ENCODE assay signal across 10 cellular contexts in the genomic region with DNA sequence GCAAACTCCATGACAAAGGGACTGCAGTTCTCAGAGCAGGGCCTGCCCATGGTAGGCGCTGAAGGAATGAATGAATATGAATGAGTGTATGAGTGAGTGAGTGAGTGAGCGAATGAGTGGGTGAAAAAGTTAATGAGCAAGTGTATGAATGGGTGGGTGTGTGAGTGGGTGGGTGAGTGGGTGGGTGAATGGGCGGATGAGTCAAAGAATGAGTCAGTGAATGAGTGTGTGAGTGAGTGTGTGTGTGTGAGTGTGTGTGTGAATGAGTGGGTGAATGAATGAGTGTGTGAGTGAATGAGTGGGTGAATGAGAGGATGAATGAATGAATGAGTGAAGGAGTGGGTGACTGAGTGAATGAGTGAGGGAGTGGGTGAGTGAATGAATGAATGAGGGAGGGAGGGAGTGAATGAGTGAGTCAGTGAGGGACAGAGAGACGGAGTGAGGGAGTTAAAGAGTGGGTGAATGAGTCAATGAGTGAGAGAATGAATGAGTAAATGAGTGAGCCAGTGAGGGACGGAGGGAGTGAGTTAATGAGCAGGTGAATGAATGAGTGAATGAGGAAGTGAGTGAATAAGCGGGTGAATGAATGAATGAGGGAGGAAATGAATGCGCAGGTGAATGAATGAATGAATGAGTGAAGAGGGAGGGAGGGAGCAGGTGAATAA. TPM values are rescaled to one million over a fixed set of nuclear protein-coding genes. Genes with fewer than 3 reads are reported as not detected.
A peak's percentile ranks its signal among the peaks of the same experiment; 100 is the strongest.
DNase-seq lines count a peak whose midpoint lies in the region; TF ChIP-seq lines count a peak whose summit lies in the region.
"Had no signal": no experiment of that assay in that cellular context is flagged by ENCODE, and none has a peak within 500 bp of the region (broad histone marks: within the 10 kb centered on the region; RNA-seq: fewer than 3 reads in every experiment).

No MANE protein-coding gene starts in this region.

- peaks cover 43% of the 10 kb centered on the region for H3K27me3 Mint-ChIP-seq in dendritic cell treated with granulocyte-macrophage colony-stimulating factor and Interleukin-4, amounts not matched to agents 40 ng/mL and 50 ng/mL, for 4 days
- no peaks in the 10 kb centered on the region for H3K27me3 Mint-ChIP-seq in osteocyte (ENCODE audit: unreplicated experiment)

- no peaks in the 10 kb centered on the region for H3K27me3 ChIP-seq in uterus
- peaks cover 6% of the 10 kb centered on the region for H3K27me3 ChIP-seq in effector memory CD4-positive, alpha-beta T cell (replicated peaks; ENCODE audit: control insufficient read depth, insufficient read depth, low read length, poor library complexity, severe bottlenecking)
- H3K27me3 ChIP-seq: ascending aorta had no signal

- TF ChIP-seq CTCF in osteocyte (IDR thresholded peaks at IDR 0.05) (no peak), uterus (IDR thresholded peaks at IDR 0.05) (no peak)

- H3K9me3 ChIP-seq in uterus = no peaks in the 10 kb centered on the region
- no peaks in the 10 kb centered on the region for H3K9me3 ChIP-seq in effector memory CD4-positive, alpha-beta T cell (ENCODE audit: control insufficient read depth, low read length)
- H3K9me3 ChIP-seq: ascending aorta had no signal

- DNase-seq in EL (peak; percentile 32), NAMALWA (ENCODE audit: low spot score) (peak; percentile 26), osteocyte (ENCODE audit: extremely low spot score, unreplicated experiment) (no peak), uterus (no peak), NCI-H345 treated with DMSO at 0.1 percent for 48 hours (lab: John Stamatoyannopoulos, UW; ENCODE audit: unreplicated experiment) (no peak), NCI-H82 treated with DMSO at 0.1 percent for 48 hours (lab: John Stamatoyannopoulos, UW; ENCODE audit: unreplicated experiment) (no peak)
- DNase-seq in effector memory CD4-positive, alpha-beta T cell = no peak
- DNase-seq: NCI-H1048 had no signal

- H3K9me3 Mint-ChIP-seq in dendritic cell treated with granulocyte-macrophage colony-stimulating factor and Interleukin-4, amounts not matched to agents 40 ng/mL and 50 ng/mL, for 4 days = no peaks in the 10 kb centered on the region
- no peaks in the 10 kb centered on the region for H3K9me3 Mint-ChIP-seq in osteocyte (ENCODE audit: unreplicated experiment)

- no peak overlapping the region for H3K4me3 ChIP-seq in uterus
- H3K4me3 ChIP-seq in effector memory CD4-positive, alpha-beta T cell (ENCODE audit: insufficient read depth, low read depth, low read length, poor library complexity, severe bottlenecking) = no peak overlapping the region

- H3K4me1 Mint-ChIP-seq in dendritic cell treated with granulocyte-macrophage colony-stimulating factor and Interleukin-4, amounts not matched to agents 40 ng/mL and 50 ng/mL, for 4 days (ENCODE audit: low read depth) = peaks cover 21% of the 10 kb centered on the region
- H3K4me1 Mint-ChIP-seq in osteocyte (ENCODE audit: unreplicated experiment) = peaks cover 14% of the 10 kb centered on the region

- peaks cover 3 to 8% of the 10 kb centered on the region in 2 donors for H3K4me1 ChIP-seq in uterus
- H3K4me1 ChIP-seq in effector memory CD4-positive, alpha-beta T cell (ENCODE audit: control insufficient read depth, insufficient read depth, low read length, poor library complexity, severe bottlenecking) = peaks cover 7% of the 10 kb centered on the region

- no peaks in the 10 kb centered on the region for H3K36me3 Mint-ChIP-seq in dendritic cell treated with granulocyte-macrophage colony-stimulating factor and Interleukin-4, amounts not matched to agents 40 ng/mL and 50 ng/mL, for 4 days (ENCODE audit: low read depth)
- H3K36me3 Mint-ChIP-seq in osteocyte (ENCODE audit: unreplicated experiment) = no peaks in the 10 kb centered on the region

- no peak overlapping the region for H3K27ac ChIP-seq in uterus
- H3K27ac ChIP-seq in effector memory CD4-positive, alpha-beta T cell (ENCODE audit: insufficient read depth, low read length, poor library complexity, severe bottlenecking) = no peak overlapping the region
- H3K27ac ChIP-seq: ascending aorta had no signal

- intact Hi-C loops in dendritic cell treated with granulocyte-macrophage colony-stimulating factor and Interleukin-4, amounts not matched to agents 40 ng/mL and 50 ng/mL, for 4 days (cut with micrococcal nuclease) = loop anchor here (10.0 kb wide), 1 partner anchor 406 kb away; no protein-coding TSS in a partner anchor
- intact Hi-C loops in uterus (cut with DNase I; ENCODE audit: low total_unique reads) = loop anchor here (2.0 kb wide), 1 partner anchor 554 kb away; no protein-coding TSS in a partner anchor

- peak overlapping the region; percentile 18 for H3K27ac Mint-ChIP-seq in dendritic cell treated with granulocyte-macrophage colony-stimulating factor and Interleukin-4, amounts not matched to agents 40 ng/mL and 50 ng/mL, for 4 days
- no peak overlapping the region for H3K27ac Mint-ChIP-seq in osteocyte (ENCODE audit: unreplicated experiment)

- peak overlapping the region; percentile 71 for H3K4me3 Mint-ChIP-seq in dendritic cell treated with granulocyte-macrophage colony-stimulating factor and Interleukin-4, amounts not matched to agents 40 ng/mL and 50 ng/mL, for 4 days
- H3K4me3 Mint-ChIP-seq in osteocyte (ENCODE audit: unreplicated experiment) = peak overlapping the region; percentile 23

- no peaks in the 10 kb centered on the region for H3K36me3 ChIP-seq in uterus
- H3K36me3 ChIP-seq in effector memory CD4-positive, alpha-beta T cell (ENCODE audit: control insufficient read depth, insufficient read depth, low read length) = no peaks in the 10 kb centered on the region
- H3K36me3 ChIP-seq: ascending aorta had no signal

- TF ChIP-seq POLR2A in uterus (IDR thresholded peaks at IDR 0.05) = no peak

RNA-seq across cellular contexts. Expression of a gene that starts 11.1 kb away (rescaled TPM):
- total RNA-seq in osteocyte (31.1 and 35.9 TPM in 2 replicates), uterus (10 to 100 TPM in 3 of 4 donors, 1 to 10 TPM in 1; 3.6 to 33.2 (median 19.8) TPM)

RNA-seq across cellular contexts. Expression of a gene that starts 54.4 kb away (rescaled TPM):
- total RNA-seq in osteocyte (24.4 and 29.0 TPM in 2 replicates), uterus (10 to 100 TPM; 16.5 to 70.7 (median 45.8) TPM)

Comparison
In these comparisons a context has a peak if more than half of its experiments do, and no peak if none do; other contexts are left out.
1. DNase-seq: peak in EL (single experiment) and NAMALWA (single experiment); none in osteocyte (single experiment), uterus (0 of 2), NCI-H345 treated with DMSO at 0.1 percent for 48 hours (single experiment), effector memory CD4-positive, alpha-beta T cell (0 of 3) and NCI-H82 treated with DMSO at 0.1 percent for 48 hours (single experiment).